In genomic region chr16:19771796-19772195, GRCh38 we compare ENCODE assay signal across 1 cellular context.
TF ChIP-seq lines count a peak whose summit lies in the region.

No MANE protein-coding gene starts in this region.

TF ChIP-seq in HepG2, 621 proteins besides CTCF, POLR2A, EP300 and RAD21:
- no peak for TF ChIP-seq HMG20B (CRISPR knock-in tag; conservative IDR thresholded peaks at IDR 0.05)
- no peak for TF ChIP-seq ZNF615 (CRISPR knock-in tag; IDR thresholded peaks at IDR 0.05; ENCODE audit: borderline replicate concordance)
- TF ChIP-seq RELA (CRISPR knock-in tag; IDR thresholded peaks at IDR 0.05): no peak
- no peak for TF ChIP-seq ZNF605 (CRISPR knock-in tag; IDR thresholded peaks at IDR 0.05)
- TF ChIP-seq HDAC6 (IDR thresholded peaks at IDR 0.05; ENCODE audit: low read depth, low read length): no peak
- TF ChIP-seq ZNF446 (CRISPR knock-in tag; IDR thresholded peaks at IDR 0.05): no peak
- TF ChIP-seq, protein P1, sequence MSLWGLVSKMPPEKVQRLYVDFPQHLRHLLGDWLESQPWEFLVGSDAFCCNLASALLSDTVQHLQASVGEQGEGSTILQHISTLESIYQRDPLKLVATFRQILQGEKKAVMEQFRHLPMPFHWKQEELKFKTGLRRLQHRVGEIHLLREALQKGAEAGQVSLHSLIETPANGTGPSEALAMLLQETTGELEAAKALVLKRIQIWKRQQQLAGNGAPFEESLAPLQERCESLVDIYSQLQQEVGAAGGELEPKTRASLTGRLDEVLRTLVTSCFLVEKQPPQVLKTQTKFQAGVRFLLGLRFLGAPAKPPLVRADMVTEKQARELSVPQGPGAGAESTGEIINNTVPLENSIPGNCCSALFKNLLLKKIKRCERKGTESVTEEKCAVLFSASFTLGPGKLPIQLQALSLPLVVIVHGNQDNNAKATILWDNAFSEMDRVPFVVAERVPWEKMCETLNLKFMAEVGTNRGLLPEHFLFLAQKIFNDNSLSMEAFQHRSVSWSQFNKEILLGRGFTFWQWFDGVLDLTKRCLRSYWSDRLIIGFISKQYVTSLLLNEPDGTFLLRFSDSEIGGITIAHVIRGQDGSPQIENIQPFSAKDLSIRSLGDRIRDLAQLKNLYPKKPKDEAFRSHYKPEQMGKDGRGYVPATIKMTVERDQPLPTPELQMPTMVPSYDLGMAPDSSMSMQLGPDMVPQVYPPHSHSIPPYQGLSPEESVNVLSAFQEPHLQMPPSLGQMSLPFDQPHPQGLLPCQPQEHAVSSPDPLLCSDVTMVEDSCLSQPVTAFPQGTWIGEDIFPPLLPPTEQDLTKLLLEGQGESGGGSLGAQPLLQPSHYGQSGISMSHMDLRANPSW (CRISPR knock-in tag; IDR thresholded peaks at IDR 0.05; ENCODE audit: borderline replicate concordance): no peak
- TF ChIP-seq KMT2A (CRISPR knock-in tag; IDR thresholded peaks at IDR 0.05): no peak
